In the genomic region with DNA sequence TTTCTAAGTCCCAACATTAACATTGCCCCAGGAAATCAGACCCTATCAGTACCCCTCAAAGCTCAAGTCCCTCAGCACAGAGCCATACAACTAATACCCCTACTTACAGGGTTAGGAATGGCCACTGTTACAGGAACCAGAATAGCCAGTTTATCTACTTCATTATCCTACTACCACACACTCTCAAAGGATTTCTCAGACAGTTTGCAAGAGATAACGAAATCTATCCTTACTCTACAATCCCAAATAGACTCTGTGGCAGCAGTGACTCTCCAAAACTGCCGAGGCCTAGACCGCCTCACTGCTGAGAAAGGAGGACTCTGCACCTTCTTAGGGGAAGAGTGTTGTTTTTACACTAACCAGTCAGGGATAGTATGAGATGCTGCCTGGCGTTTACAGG, we compare ENCODE assay signal across 7 cellular contexts. TPM values are rescaled to one million over a fixed set of nuclear protein-coding genes. Genes with fewer than 3 reads are reported as not detected.
"Had no signal": no experiment of that assay in that cellular context is flagged by ENCODE, and none has a peak within 500 bp of the region (broad histone marks: within the 10 kb centered on the region; RNA-seq: fewer than 3 reads in every experiment).

No MANE protein-coding gene starts in this region.

RNA-seq across cellular contexts. Expression of a gene that starts 48.2 kb away (rescaled TPM):
- total RNA-seq: activated B cell treated with CpG ODN at 0.5 μM for 24 hours, adrenal gland, aorta, astrocyte, body of pancreas, bronchial epithelial cell, cardiac septum had no signal
- polyA plus RNA-seq: adrenal gland, aorta had no signal
